2 cellular contexts compared by ENCODE assay signal in the genomic region with DNA sequence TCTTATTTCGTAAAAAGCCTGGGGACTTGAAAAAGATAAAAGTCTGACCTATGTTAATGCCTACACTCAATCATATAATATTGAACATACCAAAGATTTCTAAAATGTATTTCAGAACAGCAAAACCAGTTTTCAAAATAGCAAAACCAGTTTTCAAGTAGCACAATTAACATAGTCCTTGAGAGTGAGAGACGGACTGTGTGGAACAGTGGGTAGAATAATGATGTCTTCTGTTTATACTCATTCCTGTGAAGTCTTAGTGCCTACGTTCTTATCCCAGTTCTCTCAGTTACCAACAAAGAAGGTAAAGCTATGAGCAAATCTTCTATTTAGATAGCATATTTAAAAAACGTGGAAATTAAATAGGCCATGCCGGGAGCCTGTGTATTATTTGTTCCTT.
TF ChIP-seq lines count a peak whose summit lies in the region.

No MANE protein-coding gene starts in this region.

TF ChIP-seq in SK-N-SH, 30 proteins besides CTCF, POLR2A, EP300 and RAD21:
- TF ChIP-seq FOXJ3 (CRISPR knock-in tag; IDR thresholded peaks at IDR 0.05) (no peak), POLR2AphosphoS5 (IDR thresholded peaks at IDR 0.05; ENCODE audit: low read depth, low read length) (no peak), RXRA (IDR thresholded peaks at IDR 0.05; ENCODE audit: borderline replicate concordance, low read depth) (no peak), NFIC (IDR thresholded peaks at IDR 0.05; ENCODE audit: borderline replicate concordance) (no peak), SMC3 (IDR thresholded peaks at IDR 0.05; ENCODE audit: low read depth, low read length) (no peak), GATA2 (CRISPR knock-in tag; IDR thresholded peaks at IDR 0.05) (no peak), TEAD4 (IDR thresholded peaks at IDR 0.05; ENCODE audit: borderline replicate concordance, insufficient read depth) (no peak)

TF ChIP-seq in SK-N-SH treated with all-trans-retinoic acid at 6 μM for 48 hours, 23 proteins besides CTCF, POLR2A, EP300 and RAD21:
- no peak for TF ChIP-seq TOX (CRISPR knock-in tag; IDR thresholded peaks at IDR 0.05; ENCODE audit: borderline replicate concordance)
- no peak for TF ChIP-seq SNAI2 (CRISPR knock-in tag; IDR thresholded peaks at IDR 0.05)
- TF ChIP-seq, protein P1, sequence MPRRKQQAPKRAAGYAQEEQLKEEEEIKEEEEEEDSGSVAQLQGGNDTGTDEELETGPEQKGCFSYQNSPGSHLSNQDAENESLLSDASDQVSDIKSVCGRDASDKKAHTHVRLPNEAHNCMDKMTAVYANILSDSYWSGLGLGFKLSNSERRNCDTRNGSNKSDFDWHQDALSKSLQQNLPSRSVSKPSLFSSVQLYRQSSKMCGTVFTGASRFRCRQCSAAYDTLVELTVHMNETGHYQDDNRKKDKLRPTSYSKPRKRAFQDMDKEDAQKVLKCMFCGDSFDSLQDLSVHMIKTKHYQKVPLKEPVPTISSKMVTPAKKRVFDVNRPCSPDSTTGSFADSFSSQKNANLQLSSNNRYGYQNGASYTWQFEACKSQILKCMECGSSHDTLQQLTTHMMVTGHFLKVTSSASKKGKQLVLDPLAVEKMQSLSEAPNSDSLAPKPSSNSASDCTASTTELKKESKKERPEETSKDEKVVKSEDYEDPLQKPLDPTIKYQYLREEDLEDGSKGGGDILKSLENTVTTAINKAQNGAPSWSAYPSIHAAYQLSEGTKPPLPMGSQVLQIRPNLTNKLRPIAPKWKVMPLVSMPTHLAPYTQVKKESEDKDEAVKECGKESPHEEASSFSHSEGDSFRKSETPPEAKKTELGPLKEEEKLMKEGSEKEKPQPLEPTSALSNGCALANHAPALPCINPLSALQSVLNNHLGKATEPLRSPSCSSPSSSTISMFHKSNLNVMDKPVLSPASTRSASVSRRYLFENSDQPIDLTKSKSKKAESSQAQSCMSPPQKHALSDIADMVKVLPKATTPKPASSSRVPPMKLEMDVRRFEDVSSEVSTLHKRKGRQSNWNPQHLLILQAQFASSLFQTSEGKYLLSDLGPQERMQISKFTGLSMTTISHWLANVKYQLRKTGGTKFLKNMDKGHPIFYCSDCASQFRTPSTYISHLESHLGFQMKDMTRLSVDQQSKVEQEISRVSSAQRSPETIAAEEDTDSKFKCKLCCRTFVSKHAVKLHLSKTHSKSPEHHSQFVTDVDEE (CRISPR knock-in tag; IDR thresholded peaks at IDR 0.05) = no peak
- TF ChIP-seq TCF4 (CRISPR knock-in tag; IDR thresholded peaks at IDR 0.05; ENCODE audit: borderline replicate concordance) = no peak
